In the genomic region with DNA sequence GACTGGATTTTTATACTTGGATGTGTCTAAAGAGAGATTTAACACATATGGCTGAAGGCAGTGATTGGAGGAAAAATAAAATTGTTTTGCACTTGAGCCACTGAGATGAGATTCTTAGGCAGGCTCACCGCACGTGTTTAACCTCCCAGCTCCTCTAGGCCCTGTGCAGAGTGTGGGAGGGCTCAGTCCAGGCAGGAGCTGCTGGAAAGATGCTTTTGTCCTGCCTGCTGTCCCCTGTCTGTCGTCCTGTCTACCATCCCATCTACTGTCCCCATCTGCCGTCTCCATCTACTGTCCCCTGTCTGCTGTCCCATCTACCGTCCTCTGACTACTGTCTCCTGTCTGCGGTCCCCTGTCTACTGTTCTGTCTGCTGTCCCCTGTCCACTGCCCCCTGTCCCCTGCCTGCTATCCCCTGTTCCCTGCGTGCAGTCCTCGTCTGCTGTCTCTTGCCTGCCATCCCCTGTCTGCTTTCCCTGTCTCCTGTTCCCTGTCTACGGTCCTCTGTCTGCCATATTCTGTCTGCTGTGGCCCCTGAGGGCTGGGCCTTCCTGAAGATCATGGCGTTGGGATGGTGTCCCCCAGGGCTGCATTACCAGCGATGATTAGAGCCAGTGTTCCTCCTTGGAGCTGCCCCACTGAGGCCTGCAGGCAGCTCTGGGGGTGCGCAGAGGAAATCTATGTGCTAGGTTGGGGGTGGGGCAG, we compare ENCODE assay signal across 2 cellular contexts.
A peak's percentile ranks its signal among the peaks of the same experiment; 100 is the strongest.
TF ChIP-seq lines count a peak whose summit lies in the region.

No MANE protein-coding gene starts in this region.

TF ChIP-seq in GM23338, 12 proteins besides CTCF, POLR2A, EP300 and RAD21:
- TF ChIP-seq, protein P1, sequence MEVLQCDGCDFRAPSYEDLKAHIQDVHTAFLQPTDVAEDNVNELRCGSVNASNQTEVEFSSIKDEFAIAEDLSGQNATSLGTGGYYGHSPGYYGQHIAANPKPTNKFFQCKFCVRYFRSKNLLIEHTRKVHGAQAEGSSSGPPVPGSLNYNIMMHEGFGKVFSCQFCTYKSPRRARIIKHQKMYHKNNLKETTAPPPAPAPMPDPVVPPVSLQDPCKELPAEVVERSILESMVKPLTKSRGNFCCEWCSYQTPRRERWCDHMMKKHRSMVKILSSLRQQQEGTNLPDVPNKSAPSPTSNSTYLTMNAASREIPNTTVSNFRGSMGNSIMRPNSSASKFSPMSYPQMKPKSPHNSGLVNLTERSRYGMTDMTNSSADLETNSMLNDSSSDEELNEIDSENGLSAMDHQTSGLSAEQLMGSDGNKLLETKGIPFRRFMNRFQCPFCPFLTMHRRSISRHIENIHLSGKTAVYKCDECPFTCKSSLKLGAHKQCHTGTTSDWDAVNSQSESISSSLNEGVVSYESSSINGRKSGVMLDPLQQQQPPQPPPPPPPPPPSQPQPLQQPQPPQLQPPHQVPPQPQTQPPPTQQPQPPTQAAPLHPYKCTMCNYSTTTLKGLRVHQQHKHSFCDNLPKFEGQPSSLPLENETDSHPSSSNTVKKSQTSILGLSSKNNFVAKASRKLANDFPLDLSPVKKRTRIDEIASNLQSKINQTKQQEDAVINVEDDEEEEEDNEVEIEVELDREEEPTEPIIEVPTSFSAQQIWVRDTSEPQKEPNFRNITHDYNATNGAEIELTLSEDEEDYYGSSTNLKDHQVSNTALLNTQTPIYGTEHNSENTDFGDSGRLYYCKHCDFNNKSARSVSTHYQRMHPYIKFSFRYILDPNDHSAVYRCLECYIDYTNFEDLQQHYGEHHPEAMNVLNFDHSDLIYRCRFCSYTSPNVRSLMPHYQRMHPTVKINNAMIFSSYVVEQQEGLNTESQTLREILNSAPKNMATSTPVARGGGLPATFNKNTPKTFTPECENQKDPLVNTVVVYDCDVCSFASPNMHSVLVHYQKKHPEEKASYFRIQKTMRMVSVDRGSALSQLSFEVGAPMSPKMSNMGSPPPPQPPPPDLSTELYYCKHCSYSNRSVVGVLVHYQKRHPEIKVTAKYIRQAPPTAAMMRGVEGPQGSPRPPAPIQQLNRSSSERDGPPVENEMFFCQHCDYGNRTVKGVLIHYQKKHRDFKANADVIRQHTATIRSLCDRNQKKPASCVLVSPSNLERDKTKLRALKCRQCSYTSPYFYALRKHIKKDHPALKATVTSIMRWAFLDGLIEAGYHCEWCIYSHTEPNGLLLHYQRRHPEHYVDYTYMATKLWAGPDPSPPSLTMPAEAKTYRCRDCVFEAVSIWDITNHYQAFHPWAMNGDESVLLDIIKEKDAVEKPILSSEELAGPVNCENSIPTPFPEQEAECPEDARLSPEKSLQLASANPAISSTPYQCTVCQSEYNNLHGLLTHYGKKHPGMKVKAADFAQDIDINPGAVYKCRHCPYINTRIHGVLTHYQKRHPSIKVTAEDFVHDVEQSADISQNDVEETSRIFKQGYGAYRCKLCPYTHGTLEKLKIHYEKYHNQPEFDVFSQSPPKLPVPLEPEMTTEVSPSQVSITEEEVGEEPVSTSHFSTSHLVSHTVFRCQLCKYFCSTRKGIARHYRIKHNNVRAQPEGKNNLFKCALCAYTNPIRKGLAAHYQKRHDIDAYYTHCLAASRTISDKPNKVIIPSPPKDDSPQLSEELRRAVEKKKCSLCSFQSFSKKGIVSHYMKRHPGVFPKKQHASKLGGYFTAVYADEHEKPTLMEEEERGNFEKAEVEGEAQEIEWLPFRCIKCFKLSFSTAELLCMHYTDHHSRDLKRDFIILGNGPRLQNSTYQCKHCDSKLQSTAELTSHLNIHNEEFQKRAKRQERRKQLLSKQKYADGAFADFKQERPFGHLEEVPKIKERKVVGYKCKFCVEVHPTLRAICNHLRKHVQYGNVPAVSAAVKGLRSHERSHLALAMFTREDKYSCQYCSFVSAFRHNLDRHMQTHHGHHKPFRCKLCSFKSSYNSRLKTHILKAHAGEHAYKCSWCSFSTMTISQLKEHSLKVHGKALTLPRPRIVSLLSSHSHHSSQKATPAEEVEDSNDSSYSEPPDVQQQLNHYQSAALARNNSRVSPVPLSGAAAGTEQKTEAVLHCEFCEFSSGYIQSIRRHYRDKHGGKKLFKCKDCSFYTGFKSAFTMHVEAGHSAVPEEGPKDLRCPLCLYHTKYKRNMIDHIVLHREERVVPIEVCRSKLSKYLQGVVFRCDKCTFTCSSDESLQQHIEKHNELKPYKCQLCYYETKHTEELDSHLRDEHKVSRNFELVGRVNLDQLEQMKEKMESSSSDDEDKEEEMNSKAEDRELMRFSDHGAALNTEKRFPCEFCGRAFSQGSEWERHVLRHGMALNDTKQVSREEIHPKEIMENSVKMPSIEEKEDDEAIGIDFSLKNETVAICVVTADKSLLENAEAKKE (CRISPR knock-in tag; IDR thresholded peaks at IDR 0.05), result no peak
- TF ChIP-seq EZH2 (IDR thresholded peaks at IDR 0.05; ENCODE audit: low read depth, unreplicated experiment), result no peak
- peak; percentile 61 for TF ChIP-seq POLR2AphosphoS5 (IDR thresholded peaks at IDR 0.05; ENCODE audit: low read depth)
- TF ChIP-seq CREB1 (CRISPR knock-in tag; IDR thresholded peaks at IDR 0.05; ENCODE audit: low read depth), result no peak
- TF ChIP-seq, protein P2, sequence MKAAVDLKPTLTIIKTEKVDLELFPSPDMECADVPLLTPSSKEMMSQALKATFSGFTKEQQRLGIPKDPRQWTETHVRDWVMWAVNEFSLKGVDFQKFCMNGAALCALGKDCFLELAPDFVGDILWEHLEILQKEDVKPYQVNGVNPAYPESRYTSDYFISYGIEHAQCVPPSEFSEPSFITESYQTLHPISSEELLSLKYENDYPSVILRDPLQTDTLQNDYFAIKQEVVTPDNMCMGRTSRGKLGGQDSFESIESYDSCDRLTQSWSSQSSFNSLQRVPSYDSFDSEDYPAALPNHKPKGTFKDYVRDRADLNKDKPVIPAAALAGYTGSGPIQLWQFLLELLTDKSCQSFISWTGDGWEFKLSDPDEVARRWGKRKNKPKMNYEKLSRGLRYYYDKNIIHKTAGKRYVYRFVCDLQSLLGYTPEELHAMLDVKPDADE (IDR thresholded peaks at IDR 0.05), result no peak; the same call in 1 of the 2 replicates

TF ChIP-seq in SK-N-SH, 30 proteins besides CTCF, POLR2A, EP300 and RAD21:
- no peak for TF ChIP-seq FOSL2 (IDR thresholded peaks at IDR 0.05; ENCODE audit: borderline replicate concordance, low read depth)
- TF ChIP-seq, protein P3, sequence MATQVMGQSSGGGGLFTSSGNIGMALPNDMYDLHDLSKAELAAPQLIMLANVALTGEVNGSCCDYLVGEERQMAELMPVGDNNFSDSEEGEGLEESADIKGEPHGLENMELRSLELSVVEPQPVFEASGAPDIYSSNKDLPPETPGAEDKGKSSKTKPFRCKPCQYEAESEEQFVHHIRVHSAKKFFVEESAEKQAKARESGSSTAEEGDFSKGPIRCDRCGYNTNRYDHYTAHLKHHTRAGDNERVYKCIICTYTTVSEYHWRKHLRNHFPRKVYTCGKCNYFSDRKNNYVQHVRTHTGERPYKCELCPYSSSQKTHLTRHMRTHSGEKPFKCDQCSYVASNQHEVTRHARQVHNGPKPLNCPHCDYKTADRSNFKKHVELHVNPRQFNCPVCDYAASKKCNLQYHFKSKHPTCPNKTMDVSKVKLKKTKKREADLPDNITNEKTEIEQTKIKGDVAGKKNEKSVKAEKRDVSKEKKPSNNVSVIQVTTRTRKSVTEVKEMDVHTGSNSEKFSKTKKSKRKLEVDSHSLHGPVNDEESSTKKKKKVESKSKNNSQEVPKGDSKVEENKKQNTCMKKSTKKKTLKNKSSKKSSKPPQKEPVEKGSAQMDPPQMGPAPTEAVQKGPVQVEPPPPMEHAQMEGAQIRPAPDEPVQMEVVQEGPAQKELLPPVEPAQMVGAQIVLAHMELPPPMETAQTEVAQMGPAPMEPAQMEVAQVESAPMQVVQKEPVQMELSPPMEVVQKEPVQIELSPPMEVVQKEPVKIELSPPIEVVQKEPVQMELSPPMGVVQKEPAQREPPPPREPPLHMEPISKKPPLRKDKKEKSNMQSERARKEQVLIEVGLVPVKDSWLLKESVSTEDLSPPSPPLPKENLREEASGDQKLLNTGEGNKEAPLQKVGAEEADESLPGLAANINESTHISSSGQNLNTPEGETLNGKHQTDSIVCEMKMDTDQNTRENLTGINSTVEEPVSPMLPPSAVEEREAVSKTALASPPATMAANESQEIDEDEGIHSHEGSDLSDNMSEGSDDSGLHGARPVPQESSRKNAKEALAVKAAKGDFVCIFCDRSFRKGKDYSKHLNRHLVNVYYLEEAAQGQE (IDR thresholded peaks at IDR 0.05; ENCODE audit: low read depth, low read length), result no peak
